ENCODE assay signal across 24 cellular contexts in genomic region chr10:48947690-48948418, GRCh38. TPM values are rescaled to one million over a fixed set of nuclear protein-coding genes. Genes with fewer than 3 reads are reported as not detected.
"Had no signal": no experiment of that assay in that cellular context is flagged by ENCODE, and none has a peak within 500 bp of the region (broad histone marks: within the 10 kb centered on the region; RNA-seq: fewer than 3 reads in every experiment).

No MANE protein-coding gene starts in this region.

- H3K4me3 ChIP-seq: dorsolateral prefrontal cortex, gastroesophageal sphincter, right atrium auricular region, skin epidermis, thyroid gland, uterus had no signal

- H3K36me3 Mint-ChIP-seq: naive thymus-derived CD4-positive, alpha-beta T cell; type B pancreatic cell had no signal

- H3K9me3 Mint-ChIP-seq: central memory CD8-positive, alpha-beta T cell; naive thymus-derived CD4-positive, alpha-beta T cell; neural crest cell; type B pancreatic cell had no signal

- H3K36me3 ChIP-seq: gastroesophageal sphincter, right atrium auricular region, thyroid gland, uterus had no signal

- H3K4me1 ChIP-seq: gastroesophageal sphincter, right atrium auricular region, thyroid gland, uterus had no signal

- H3K27me3 ChIP-seq: gastroesophageal sphincter, right atrium auricular region, thyroid gland, uterus had no signal

- H3K27ac ChIP-seq: dorsolateral prefrontal cortex, right atrium auricular region, skin epidermis, thyroid gland, uterus had no signal

- H3K9me3 ChIP-seq: gastroesophageal sphincter, right atrium auricular region, thyroid gland, uterus had no signal

- DNase-seq: cortex of kidney; dorsolateral prefrontal cortex; effector CD8-positive, alpha-beta T cell; foreskin fibroblast; glutamatergic neuron; mammary epithelial cell; naive thymus-derived CD4-positive, alpha-beta T cell; stimulated activated CD4-positive, alpha-beta T cell treated with anti-CD3 and anti-CD28 coated beads, Interleukin-12 subunit alpha, Interleukin-12 subunit beta, amount 100 ng/mL, for 4 hours; stimulated activated naive CD4-positive, alpha-beta T cell treated with Interleukin-2 at 50 U/mL for 16 hours; thyroid gland; uterus had no signal

- H3K4me1 Mint-ChIP-seq: central memory CD8-positive, alpha-beta T cell; naive thymus-derived CD4-positive, alpha-beta T cell; neural crest cell had no signal

- ATAC-seq: esophagus mucosa; gastroesophageal sphincter; naive thymus-derived CD4-positive, alpha-beta T cell had no signal

- H3K27ac Mint-ChIP-seq: naive thymus-derived CD4-positive, alpha-beta T cell; type B pancreatic cell had no signal

- H3K4me3 Mint-ChIP-seq: central memory CD8-positive, alpha-beta T cell; naive thymus-derived CD4-positive, alpha-beta T cell; neural crest cell; type B pancreatic cell had no signal

RNA-seq across cellular contexts. Expression of gene LRRC18, which starts 8.2 kb away (rescaled TPM):
- total RNA-seq: dorsolateral prefrontal cortex; esophagus mucosa; gastroesophageal sphincter; kidney epithelial cell; lower leg skin; mammary epithelial cell; mesenteric fat pad; mononuclear cell; naive thymus-derived CD4-positive, alpha-beta T cell; neural crest cell; osteocyte; posterior vena cava; right atrium auricular region; thyroid gland had no signal
- polyA plus RNA-seq: mammary epithelial cell; naive thymus-derived CD4-positive, alpha-beta T cell had no signal
